In the genomic region with DNA sequence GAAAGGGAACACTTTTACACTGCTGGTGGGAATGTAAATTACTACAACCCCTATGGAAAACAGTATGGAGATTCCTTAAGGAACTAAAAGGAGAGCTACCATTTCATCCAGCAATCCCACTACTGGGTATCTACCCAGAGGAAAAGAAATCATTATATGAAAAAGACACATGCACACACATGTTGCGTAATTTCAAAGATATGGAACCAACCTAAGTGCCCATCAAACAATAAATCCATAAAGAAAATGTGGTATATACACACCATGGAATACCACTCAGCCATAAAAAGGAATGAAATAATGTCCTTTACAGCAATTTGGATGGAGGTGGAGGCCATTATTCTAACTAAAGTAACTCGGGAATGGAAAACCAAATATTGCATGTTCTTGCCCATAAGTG, we compare ENCODE assay signal across 6 cellular contexts. TPM values are rescaled to one million over a fixed set of nuclear protein-coding genes. Genes with fewer than 3 reads are reported as not detected.
"Had no signal": no experiment of that assay in that cellular context is flagged by ENCODE, and none has a peak within 500 bp of the region (broad histone marks: within the 10 kb centered on the region; RNA-seq: fewer than 3 reads in every experiment).

No MANE protein-coding gene starts in this region.

RNA-seq across cellular contexts. Expression of a gene that starts 1.2 kb away (rescaled TPM):
- total RNA-seq: GM23248, GM23338, H4, H7, H9, HFFc6 had no signal
- polyA plus RNA-seq: GM23248, GM23338 had no signal

RNA-seq across cellular contexts. Expression of a gene that starts 34.5 kb away (rescaled TPM):
- total RNA-seq: GM23248, GM23338, H4, H7, H9, HFFc6 had no signal
- polyA plus RNA-seq: GM23338 had no signal

RNA-seq across cellular contexts. Expression of a gene that starts 50.8 kb away (rescaled TPM):
- total RNA-seq: GM23248, GM23338, H4, H7, H9, HFFc6 had no signal
- polyA plus RNA-seq: GM23248, GM23338 had no signal

RNA-seq across cellular contexts. Expression of a gene that starts 57.9 kb away (rescaled TPM):
- total RNA-seq: GM23248, H4, H9, HFFc6 had no signal
- polyA plus RNA-seq: GM23248 had no signal
